In the genomic region with DNA sequence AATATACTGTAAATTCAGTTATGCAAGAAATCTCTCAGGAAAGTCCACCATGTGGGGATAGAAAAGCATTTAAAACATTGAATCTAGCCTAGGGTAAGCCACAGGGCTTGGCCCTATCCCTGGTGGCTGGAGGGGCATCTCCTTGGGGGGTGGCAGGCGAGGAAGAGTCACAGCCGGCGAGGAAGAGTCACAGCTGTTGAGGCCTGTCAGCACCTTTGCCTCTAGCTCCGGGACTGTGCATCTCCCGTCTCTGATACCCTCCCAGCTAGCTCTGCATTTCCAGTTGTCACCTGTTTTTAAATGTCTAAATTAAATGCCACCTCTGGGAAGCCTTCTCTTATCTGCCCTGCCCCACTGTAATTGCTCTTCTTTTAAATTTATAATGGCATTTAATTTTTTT, we compare ENCODE assay signal across 20 cellular contexts.
DNase-seq lines count a peak whose midpoint lies in the region; ATAC-seq and TF ChIP-seq lines count a peak whose summit lies in the region.
"Had no signal": no experiment of that assay in that cellular context is flagged by ENCODE, and none has a peak within 500 bp of the region (broad histone marks: within the 10 kb centered on the region; RNA-seq: fewer than 3 reads in every experiment).

No MANE protein-coding gene starts in this region.

- no peak overlapping the region for H3K23ac ChIP-seq in neuronal stem cell (ENCODE audit: low read depth, low read length, poor library complexity)

- H2BK5ac ChIP-seq in neuronal stem cell (ENCODE audit: low read length): no peak overlapping the region

- H3K27ac ChIP-seq in right atrium auricular region (no peak overlapping the region), right cardiac atrium (ENCODE audit: low read length) (no peak overlapping the region), left ventricle myocardium inferior (replicated peaks) (no peak overlapping the region), SJCRH30 (no peak overlapping the region), neuronal stem cell (replicated peaks; ENCODE audit: low read length) (no peak overlapping the region)
- H3K27ac ChIP-seq: 22Rv1; BLaER1 treated with 17β-estradiol and CSF1 and Interleukin-3, amounts not matched to agents 10 nM and 100 nM; GM23248 had no signal

- H2BK15ac ChIP-seq in neuronal stem cell (ENCODE audit: low read length): no peak overlapping the region

- no peak for DNase-seq in Right ventricle myocardium superior
- DNase-seq in right atrium auricular region (ENCODE audit: low spot score): no peak
- no peak for DNase-seq in right cardiac atrium
- DNase-seq in left ventricle myocardium inferior: no peak
- DNase-seq in SJCRH30: peak; percentile 27 to 57
- DNase-seq in neuronal stem cell (ENCODE audit: low spot score): no peak
- DNase-seq in stimulated activated CD4-positive, alpha-beta T cell treated with anti-CD3 and anti-CD28 coated beads, Interleukin-2, amount 100 ng/mL, for 24 hours: no peak
- no peak for DNase-seq in SHP77 treated with DMSO at 0.1 percent for 48 hours (lab: John Stamatoyannopoulos, UW)
- DNase-seq: CD4-positive, alpha-beta T cell; CD8-positive, alpha-beta memory T cell; DMS 273 treated with DMSO at 0.1 percent for 48 hours; DMS79; EL; GDM1; GM23248; H9 had no signal

- no peak overlapping the region for H3K4me2 ChIP-seq in neuronal stem cell (ENCODE audit: insufficient read depth, low read length, poor library complexity, severe bottlenecking)

- peak; percentile 31 for ATAC-seq in Right ventricle myocardium superior (ENCODE audit: poor library complexity)
- peak; percentile 39 to 62 for ATAC-seq in right cardiac atrium
- ATAC-seq: GM12878, HCT116 had no signal

- no peaks in the 10 kb centered on the region for H3K9me3 ChIP-seq in right atrium auricular region
- H3K9me3 ChIP-seq in right cardiac atrium (ENCODE audit: control insufficient read depth, low read length): no peaks in the 10 kb centered on the region
- no peaks in the 10 kb centered on the region for H3K9me3 ChIP-seq in left ventricle myocardium inferior (replicated peaks)
- no peaks in the 10 kb centered on the region for H3K9me3 ChIP-seq in SJCRH30 (replicated peaks)
- no peaks in the 10 kb centered on the region for H3K9me3 ChIP-seq in neuronal stem cell (replicated peaks in 1 of 2; ENCODE audit: control insufficient read depth in 2 of 2, insufficient read depth in 1 of 2, low read depth in 1 of 2, low read length in 2 of 2)
- H3K9me3 ChIP-seq: BLaER1 treated with 17β-estradiol and CSF1 and Interleukin-3, amounts not matched to agents 10 nM and 100 nM had no signal

- no peak overlapping the region for H2AK5ac ChIP-seq in neuronal stem cell (ENCODE audit: low read depth, low read length)

- H3K18ac ChIP-seq in neuronal stem cell (ENCODE audit: low read length): no peak overlapping the region

- peak overlapping the region; percentile 25 for H2BK12ac ChIP-seq in neuronal stem cell (ENCODE audit: low read length)

- WGBS in right cardiac atrium: 60% methylated on average over 5 of the region's 5 CpGs
- no CpG with 5 or more reads among the region's 5 CpGs for WGBS in neuronal stem cell (ENCODE audit: extremely low coverage in 2 of 2, insufficient read length in 2 of 2, insufficient replicate concordance in 1 of 2), 2 donors

- no peaks in the 10 kb centered on the region for H3K27me3 ChIP-seq in right atrium auricular region
- no peaks in the 10 kb centered on the region for H3K27me3 ChIP-seq in right cardiac atrium (ENCODE audit: control insufficient read depth, insufficient read depth)
- H3K27me3 ChIP-seq in left ventricle myocardium inferior (ENCODE audit: low read depth): no peaks in the 10 kb centered on the region
- no peaks in the 10 kb centered on the region for H3K27me3 ChIP-seq in SJCRH30
- no peaks in the 10 kb centered on the region for H3K27me3 ChIP-seq in neuronal stem cell (ENCODE audit: control insufficient read depth in 3 of 3, insufficient read depth in 3 of 3, low read depth in 1 of 3, low read length in 3 of 3)
- H3K27me3 ChIP-seq: BLaER1 treated with 17β-estradiol and CSF1 and Interleukin-3, amounts not matched to agents 10 nM and 100 nM had no signal

- H2BK120ac ChIP-seq in neuronal stem cell (ENCODE audit: low read depth, low read length): no peak overlapping the region

- H4K91ac ChIP-seq in neuronal stem cell (ENCODE audit: low read depth, low read length, poor library complexity): no peak overlapping the region

- no peaks in the 10 kb centered on the region for H3K79me1 ChIP-seq in neuronal stem cell (ENCODE audit: low read depth, low read length)

- H4K8ac ChIP-seq in neuronal stem cell (ENCODE audit: low read depth, low read length): no peak overlapping the region

- H3K36me3 ChIP-seq in right atrium auricular region: no peaks in the 10 kb centered on the region
- peaks cover 11% of the 10 kb centered on the region for H3K36me3 ChIP-seq in left ventricle myocardium inferior
- no peaks in the 10 kb centered on the region for H3K36me3 ChIP-seq in SJCRH30
- H3K36me3 ChIP-seq in neuronal stem cell (replicated peaks in 1 of 2; ENCODE audit: control insufficient read depth in 2 of 2, insufficient read depth in 2 of 2, low read length in 2 of 2): no peaks in the 10 kb centered on the region

- H2AFZ ChIP-seq in neuronal stem cell (ENCODE audit: low read length): no peak overlapping the region
- H2AFZ ChIP-seq: GM23248 had no signal

- no peak overlapping the region for H3K9ac ChIP-seq in neuronal stem cell (ENCODE audit: low read depth, low read length, poor library complexity)
- H3K9ac ChIP-seq: BLaER1 treated with 17β-estradiol and CSF1 and Interleukin-3, amounts not matched to agents 10 nM and 100 nM; GM23248 had no signal

- H3K14ac ChIP-seq in neuronal stem cell (ENCODE audit: low read length): no peak overlapping the region

- H3K4me3 ChIP-seq in right atrium auricular region (no peak overlapping the region), right cardiac atrium (ENCODE audit: low read length) (no peak overlapping the region), left ventricle myocardium inferior (no peak overlapping the region), SJCRH30 (no peak overlapping the region), neuronal stem cell (ENCODE audit: low read length in 2 of 2) (no peak overlapping the region)
- H3K4me3 ChIP-seq: BLaER1 treated with 17β-estradiol and CSF1 and Interleukin-3, amounts not matched to agents 10 nM and 100 nM; GM12878; GM23248 had no signal

- TF ChIP-seq CTCF in right atrium auricular region (IDR thresholded peaks at IDR 0.05): no peak
- TF ChIP-seq CTCF in left ventricle myocardium inferior (IDR thresholded peaks at IDR 0.05; ENCODE audit: borderline replicate concordance): no peak

- H3K4ac ChIP-seq in neuronal stem cell (ENCODE audit: low read length): no peak overlapping the region

- intact Hi-C loops in Right ventricle myocardium superior (cut with DNase I) (no loop called here), right cardiac atrium (cut with DNase I) (no loop called here), left ventricle myocardium inferior (cut with micrococcal nuclease) (no loop called here)

- H3K4me1 ChIP-seq in right atrium auricular region (no peaks in the 10 kb centered on the region), right cardiac atrium (ENCODE audit: control insufficient read depth, insufficient read depth, low read length) (no peaks in the 10 kb centered on the region), left ventricle myocardium inferior (peaks cover 25% of the 10 kb centered on the region), SJCRH30 (peaks cover 15% of the 10 kb centered on the region), neuronal stem cell (ENCODE audit: control insufficient read depth in 2 of 2, insufficient read depth in 1 of 2, low read depth in 1 of 2, low read length in 2 of 2) (peaks cover 0 to 5% of the 10 kb centered on the region in 2 donors)

Comparison
In these comparisons a context has a peak if more than half of its experiments do, and no peak if none do; other contexts are left out.
1. DNase-seq: peak in SJCRH30 (2 of 2); none in Right ventricle myocardium superior (single experiment), right atrium auricular region (single experiment), right cardiac atrium (0 of 3), left ventricle myocardium inferior (single experiment), neuronal stem cell (single experiment), stimulated activated CD4-positive, alpha-beta T cell treated with anti-CD3 and anti-CD28 coated beads, Interleukin-2, amount 100 ng/mL, for 24 hours (0 of 2) and SHP77 treated with DMSO at 0.1 percent for 48 hours (single experiment).